Comparison of ENCODE assay signal across 35 cellular contexts in the genomic region with DNA sequence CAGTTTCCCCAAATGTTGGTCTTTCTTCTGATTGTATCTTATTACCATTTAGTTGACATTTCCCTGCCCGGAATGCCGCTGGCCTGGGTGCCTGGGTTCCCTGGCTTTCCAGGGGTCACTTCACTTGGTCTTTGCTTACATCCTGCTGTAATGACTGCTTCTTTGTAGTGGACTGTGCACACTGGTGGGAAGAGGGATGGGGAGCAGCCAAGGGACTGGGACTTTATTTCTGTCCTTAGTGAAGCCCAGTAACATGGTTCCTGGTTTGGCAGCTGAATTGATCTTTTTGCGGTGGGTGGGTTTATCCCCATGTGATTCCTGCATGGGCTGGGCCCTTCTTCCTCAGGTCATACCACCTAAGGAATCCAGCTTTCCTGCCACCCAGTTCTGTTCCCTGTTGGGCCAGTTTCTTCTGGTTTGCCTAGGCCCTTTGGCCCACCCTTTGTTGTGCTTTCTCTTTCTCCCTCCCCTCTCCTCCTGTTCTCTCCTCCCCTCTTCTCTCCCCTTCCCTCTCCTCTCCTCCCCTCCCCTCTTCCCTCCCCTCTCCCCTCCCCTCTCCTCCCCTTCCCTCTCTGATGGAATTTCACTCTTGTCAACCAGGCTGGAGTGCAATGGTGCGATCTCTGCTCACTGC. TPM values are rescaled to one million over a fixed set of nuclear protein-coding genes. Genes with fewer than 3 reads are reported as not detected.
"Had no signal": no experiment of that assay in that cellular context is flagged by ENCODE, and none has a peak within 500 bp of the region (broad histone marks: within the 10 kb centered on the region; RNA-seq: fewer than 3 reads in every experiment).

No MANE protein-coding gene starts in this region.

- H3K4me3 Mint-ChIP-seq: activated CD4-positive, alpha-beta memory T cell treated with anti-CD3 and anti-CD28 coated beads for 36 hours; activated CD4-positive, alpha-beta T cell treated with anti-CD3 and anti-CD28 coated beads for 36 hours; activated CD8-positive, alpha-beta memory T cell treated with anti-CD3 and anti-CD28 coated beads, Interleukin-2, amount 10 ng/mL, durations not matched to agents 7 days and 5 days; activated naive CD8-positive, alpha-beta T cell treated with anti-CD3 and anti-CD28 coated beads for 36 hours; activated T-cell treated with anti-CD3 and anti-CD28 coated beads, Interleukin-2, amount 50 U/mL, for 72 hours; activated T-helper 17 cell treated with anti-CD3 and anti-CD28 coated beads, Interleukin-2, amount 50 U/mL, for 72 hours; T-helper 1 cell treated with Interleukin-12 subunit alpha and Interleukin-12 subunit beta and Interleukin-4 antibody, amounts not matched to agents 30 μg/mL and 1 μg/mL, for 36 hours; T-helper 2 cell treated with Interferon-gamma antibody and Interleukin-4, amounts not matched to agents 5 μg/mL and 100 μg/mL, for 36 hours had no signal

- H3K36me3 ChIP-seq: brain microvascular endothelial cell, Peyer's patch, SJSA1 had no signal

- DNase-seq: activated CD4-positive, alpha-beta memory T cell treated with anti-CD3 and anti-CD28 coated beads for 36 hours; activated CD4-positive, alpha-beta T cell treated with anti-CD3 and anti-CD28 coated beads for 36 hours; activated CD4-positive, alpha-beta T cell treated with anti-CD3 and anti-CD28 coated beads, Interleukin-2, amount 50 U/mL, for 1 hour; activated CD8-positive, alpha-beta memory T cell treated with anti-CD3 and anti-CD28 coated beads for 24 hours; activated CD8-positive, alpha-beta memory T cell treated with anti-CD3 and anti-CD28 coated beads, Interleukin-2, amount 10 ng/mL, durations not matched to agents 7 days and 5 days; activated CD8-positive, alpha-beta memory T cell treated with anti-CD3 and anti-CD28 coated beads, Interleukin-2, amount 50 U/mL, for 48 hours; activated naive CD4-positive, alpha-beta T cell; activated naive CD4-positive, alpha-beta T cell treated with anti-CD3 and anti-CD28 coated beads, Interleukin-2, amount 50 U/mL, for 16 hours; activated naive CD8-positive, alpha-beta T cell treated with anti-CD3 and anti-CD28 coated beads for 36 hours; activated T-cell treated with anti-CD3 and anti-CD28 coated beads, Interleukin-2, amount 50 U/mL, for 72 hours; amniotic stem cell; aorta; brain microvascular endothelial cell; central memory CD4-positive, alpha-beta T cell; Karpas-422; NCI-H1105; NCI-H1417 treated with DMSO at 0.1 percent for 48 hours; NCI-H187 treated with DMSO at 0.1 percent for 48 hours; NCI-H2081; NCI-H226; NCI-H446 treated with DMSO at 0.1 percent for 48 hours; NCI-H524 treated with DMSO at 0.1 percent for 48 hours; NCI-H748 treated with DMSO at 0.1 percent for 48 hours; NK-92 treated with Interleukin-12 subunit alpha and Interleukin-12 subunit beta, amount 100 ng/mL, for 24 hours; PC-3; Peyer's patch; RPMI8226; SHP77 treated with DMSO at 0.1 percent for 48 hours; SK-N-SH had no signal

- H3K9me2 ChIP-seq: SK-N-SH had no signal

- ATAC-seq: activated CD4-positive, alpha-beta T cell treated with anti-CD3 and anti-CD28 coated beads for 36 hours; activated CD4-positive, CD25-positive, alpha-beta regulatory T cell treated with anti-CD3 and anti-CD28 coated beads, Interleukin-2, amount 50 U/mL, for 24 hours; activated CD8-positive, alpha-beta memory T cell treated with anti-CD3 and anti-CD28 coated beads, Interleukin-2, amount 10 ng/mL, durations not matched to agents 7 days and 5 days; activated T-cell treated with anti-CD3 and anti-CD28 coated beads, Interleukin-2, amount 50 U/mL, for 72 hours; activated T-helper 17 cell treated with anti-CD3 and anti-CD28 coated beads, Interleukin-2, amount 50 U/mL, for 72 hours; PC-3 had no signal

- H3K4me3 ChIP-seq: Peyer's patch, SJSA1 had no signal

- H3K27ac ChIP-seq: brain microvascular endothelial cell, Peyer's patch, SJSA1 had no signal

- H3K9me3 Mint-ChIP-seq: activated CD4-positive, alpha-beta memory T cell treated with anti-CD3 and anti-CD28 coated beads for 36 hours; activated naive CD8-positive, alpha-beta T cell treated with anti-CD3 and anti-CD28 coated beads for 36 hours; activated T-cell treated with anti-CD3 and anti-CD28 coated beads, Interleukin-2, amount 50 U/mL, for 72 hours; activated T-helper 17 cell treated with anti-CD3 and anti-CD28 coated beads, Interleukin-2, amount 50 U/mL, for 72 hours; T-helper 1 cell treated with Interleukin-12 subunit alpha and Interleukin-12 subunit beta and Interleukin-4 antibody, amounts not matched to agents 30 μg/mL and 1 μg/mL, for 36 hours; T-helper 2 cell treated with Interferon-gamma antibody and Interleukin-4, amounts not matched to agents 5 μg/mL and 100 μg/mL, for 36 hours had no signal

- H3K27ac Mint-ChIP-seq: activated CD4-positive, alpha-beta memory T cell treated with anti-CD3 and anti-CD28 coated beads for 36 hours; activated CD4-positive, alpha-beta T cell treated with anti-CD3 and anti-CD28 coated beads for 36 hours; activated CD8-positive, alpha-beta memory T cell treated with anti-CD3 and anti-CD28 coated beads, Interleukin-2, amount 10 ng/mL, durations not matched to agents 7 days and 5 days; activated naive CD8-positive, alpha-beta T cell treated with anti-CD3 and anti-CD28 coated beads for 36 hours; activated T-cell treated with anti-CD3 and anti-CD28 coated beads, Interleukin-2, amount 50 U/mL, for 72 hours; activated T-helper 17 cell treated with anti-CD3 and anti-CD28 coated beads, Interleukin-2, amount 50 U/mL, for 72 hours; T-helper 1 cell treated with Interleukin-12 subunit alpha and Interleukin-12 subunit beta and Interleukin-4 antibody, amounts not matched to agents 30 μg/mL and 1 μg/mL, for 36 hours; T-helper 2 cell treated with Interferon-gamma antibody and Interleukin-4, amounts not matched to agents 5 μg/mL and 100 μg/mL, for 36 hours had no signal

- H3K4me1 ChIP-seq: Peyer's patch, SJSA1 had no signal

- FAIRE-seq: TTC549 had no signal

- H3K36me3 Mint-ChIP-seq: activated CD4-positive, alpha-beta memory T cell treated with anti-CD3 and anti-CD28 coated beads for 36 hours; activated CD8-positive, alpha-beta memory T cell treated with anti-CD3 and anti-CD28 coated beads, Interleukin-2, amount 10 ng/mL, durations not matched to agents 7 days and 5 days; activated naive CD8-positive, alpha-beta T cell treated with anti-CD3 and anti-CD28 coated beads for 36 hours had no signal

- H3K9me3 ChIP-seq: Peyer's patch, SJSA1, SK-N-SH had no signal

- H3K9ac ChIP-seq: SK-N-SH had no signal

- H3K27me3 Mint-ChIP-seq: activated CD4-positive, alpha-beta T cell treated with anti-CD3 and anti-CD28 coated beads for 36 hours; activated naive CD8-positive, alpha-beta T cell treated with anti-CD3 and anti-CD28 coated beads for 36 hours had no signal

- H3K4me1 Mint-ChIP-seq: activated CD4-positive, alpha-beta T cell treated with anti-CD3 and anti-CD28 coated beads for 36 hours; activated CD8-positive, alpha-beta memory T cell treated with anti-CD3 and anti-CD28 coated beads, Interleukin-2, amount 10 ng/mL, durations not matched to agents 7 days and 5 days; activated naive CD8-positive, alpha-beta T cell treated with anti-CD3 and anti-CD28 coated beads for 36 hours; activated T-helper 17 cell treated with anti-CD3 and anti-CD28 coated beads, Interleukin-2, amount 50 U/mL, for 72 hours had no signal

- H3K4me2 ChIP-seq: SK-N-SH had no signal

- H3K27me3 ChIP-seq: brain microvascular endothelial cell, Peyer's patch, SJSA1 had no signal

RNA-seq across cellular contexts. Expression of a gene that starts 41.9 kb away (rescaled TPM):
- total RNA-seq: aorta, Peyer's patch had no signal
- polyA plus RNA-seq: aorta, SK-N-SH had no signal
